17 cellular contexts compared by ENCODE assay signal in genomic region chr18:35136248-35136647, GRCh38.
"Had no signal": no experiment of that assay in that cellular context is flagged by ENCODE, and none has a peak within 500 bp of the region (broad histone marks: within the 10 kb centered on the region; RNA-seq: fewer than 3 reads in every experiment).

No MANE protein-coding gene starts in this region.

- H3K4me3 ChIP-seq: coronary artery, lung, sigmoid colon, thoracic aorta, vagina had no signal

- H3K27ac Mint-ChIP-seq: activated T-cell treated with anti-CD3 and anti-CD28 coated beads, Interleukin-2, amount 50 U/mL, for 72 hours; stimulated activated naive CD8-positive, alpha-beta T cell treated with anti-CD3 and anti-CD28 coated beads, Interleukin-15, Interleukin-2, amounts not matched to agents 100 ng/mL and 50 ng/mL, for 24 hours had no signal

- H3K27ac ChIP-seq: coronary artery, epithelial cell of prostate, sigmoid colon, thoracic aorta, vagina had no signal

- H3K4me3 Mint-ChIP-seq: activated T-cell treated with anti-CD3 and anti-CD28 coated beads, Interleukin-2, amount 50 U/mL, for 72 hours; stimulated activated naive CD8-positive, alpha-beta T cell treated with anti-CD3 and anti-CD28 coated beads, Interleukin-15, Interleukin-2, amounts not matched to agents 100 ng/mL and 50 ng/mL, for 24 hours had no signal

- ATAC-seq: activated CD4-positive, CD25-positive, alpha-beta regulatory T cell treated with anti-CD3 and anti-CD28 coated beads, Interleukin-2, amount 50 U/mL, for 24 hours; activated T-cell treated with anti-CD3 and anti-CD28 coated beads, Interleukin-2, amount 50 U/mL, for 72 hours had no signal

- DNase-seq: activated CD4-positive, alpha-beta T cell treated with anti-CD3 and anti-CD28 coated beads, Interleukin-2, amount 50 U/mL, for 4 hours; activated T-cell treated with anti-CD3 and anti-CD28 coated beads, Interleukin-2, amount 50 U/mL, for 72 hours; central memory CD4-positive, alpha-beta T cell; effector memory CD4-positive, alpha-beta T cell; hypothalamus; midbrain; nucleus accumbens; sigmoid colon; stimulated activated CD4-positive, alpha-beta T cell treated with anti-CD3 and anti-CD28 coated beads, Interleukin-12 subunit alpha, Interleukin-12 subunit beta, amount 100 ng/mL, for 4 hours; stimulated activated CD4-positive, alpha-beta T cell treated with anti-CD3 and anti-CD28 coated beads, Interleukin-2, amount 100 ng/mL, for 48 hours had no signal

- H3K9me3 Mint-ChIP-seq: activated T-cell treated with anti-CD3 and anti-CD28 coated beads, Interleukin-2, amount 50 U/mL, for 72 hours; stimulated activated naive CD8-positive, alpha-beta T cell treated with anti-CD3 and anti-CD28 coated beads, Interleukin-15, Interleukin-2, amounts not matched to agents 100 ng/mL and 50 ng/mL, for 24 hours had no signal

- H3K4me1 ChIP-seq: vagina had no signal

- H3K27me3 ChIP-seq: sigmoid colon, vagina had no signal

- H3K27me3 Mint-ChIP-seq: stimulated activated naive CD8-positive, alpha-beta T cell treated with anti-CD3 and anti-CD28 coated beads, Interleukin-15, Interleukin-2, amounts not matched to agents 100 ng/mL and 50 ng/mL, for 24 hours had no signal

- H3K9me3 ChIP-seq: sigmoid colon, thoracic aorta, vagina had no signal
